ENCODE assay signal across 24 cellular contexts in the genomic region with DNA sequence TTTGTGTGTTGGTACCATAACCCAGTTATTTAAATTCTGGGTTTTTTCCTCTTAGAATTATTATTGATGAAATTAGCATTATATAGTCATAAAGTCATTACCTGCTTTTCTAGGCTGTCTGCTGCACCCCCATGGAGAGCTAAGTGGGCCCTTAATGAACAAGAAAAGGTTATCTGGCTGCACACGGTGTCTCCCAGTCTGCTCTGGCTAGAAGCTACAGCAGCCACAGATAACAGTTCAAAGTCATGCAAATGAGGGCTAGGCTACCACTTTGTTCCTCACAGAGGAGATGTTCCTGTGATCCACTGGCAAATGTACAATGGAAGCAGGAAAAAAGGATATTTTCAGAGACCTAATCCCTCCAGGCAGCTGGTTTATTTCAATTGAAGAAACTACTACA.
DNase-seq lines count a peak whose midpoint lies in the region; ATAC-seq and TF ChIP-seq lines count a peak whose summit lies in the region.
"Had no signal": no experiment of that assay in that cellular context is flagged by ENCODE, and none has a peak within 500 bp of the region (broad histone marks: within the 10 kb centered on the region; RNA-seq: fewer than 3 reads in every experiment).

No MANE protein-coding gene starts in this region.

- no peaks in the 10 kb centered on the region for H3K9me3 Mint-ChIP-seq in central memory CD8-positive, alpha-beta T cell
- H3K9me3 Mint-ChIP-seq in neural progenitor cell = no peaks in the 10 kb centered on the region
- H3K9me3 Mint-ChIP-seq: activated CD4-positive, alpha-beta memory T cell treated with anti-CD3 and anti-CD28 coated beads for 36 hours; activated naive CD8-positive, alpha-beta T cell treated with anti-CD3 and anti-CD28 coated beads for 36 hours; activated T-helper 2 cell treated with anti-CD3 and anti-CD28 coated beads, Interferon-gamma antibody, Interleukin-2, Interleukin-4, amounts not matched to agents 10 μg/mL and 5 μg/mL and 100 μg/mL, durations not matched to agents 14 hours and 24 hours and 36 hours; dendritic cell treated with granulocyte-macrophage colony-stimulating factor and Interleukin-4, amounts not matched to agents 40 ng/mL and 50 ng/mL, for 4 days had no signal

- H3K36me3 Mint-ChIP-seq in central memory CD8-positive, alpha-beta T cell (ENCODE audit: insufficient read depth) = peaks cover 10% of the 10 kb centered on the region
- H3K36me3 Mint-ChIP-seq in neural progenitor cell = no peaks in the 10 kb centered on the region
- H3K36me3 Mint-ChIP-seq: activated CD4-positive, alpha-beta memory T cell treated with anti-CD3 and anti-CD28 coated beads for 36 hours; activated naive CD8-positive, alpha-beta T cell treated with anti-CD3 and anti-CD28 coated beads for 36 hours had no signal

- peaks cover 23% of the 10 kb centered on the region for H3K4me1 Mint-ChIP-seq in central memory CD8-positive, alpha-beta T cell
- peaks cover 13% of the 10 kb centered on the region for H3K4me1 Mint-ChIP-seq in neural progenitor cell

- H3K9ac ChIP-seq in neural progenitor cell = no peak overlapping the region
- no peak overlapping the region for H3K9ac ChIP-seq in Karpas-422 (ENCODE audit: low read length)

- H3K4me1 ChIP-seq in neural progenitor cell (peaks cover 5% of the 10 kb centered on the region), Karpas-422 (ENCODE audit: low read length) (no peaks in the 10 kb centered on the region)
- H3K4me1 ChIP-seq: ascending aorta, HAP-1, prostate gland, stomach, transverse colon had no signal

- H3K9me3 ChIP-seq in neural progenitor cell (ENCODE audit: low read depth) (no peaks in the 10 kb centered on the region), Karpas-422 (ENCODE audit: low read length) (no peaks in the 10 kb centered on the region)
- H3K9me3 ChIP-seq: ascending aorta, HAP-1, prostate gland, stomach, transverse colon had no signal

- peak overlapping the region; percentile 8 for H3K27ac Mint-ChIP-seq in central memory CD8-positive, alpha-beta T cell (ENCODE audit: low read depth)
- H3K27ac Mint-ChIP-seq in neural progenitor cell = no peak overlapping the region
- H3K27ac Mint-ChIP-seq: activated CD4-positive, alpha-beta memory T cell treated with anti-CD3 and anti-CD28 coated beads for 36 hours; activated naive CD8-positive, alpha-beta T cell treated with anti-CD3 and anti-CD28 coated beads for 36 hours; activated T-helper 2 cell treated with anti-CD3 and anti-CD28 coated beads, Interferon-gamma antibody, Interleukin-2, Interleukin-4, amounts not matched to agents 10 μg/mL and 5 μg/mL and 100 μg/mL, durations not matched to agents 14 hours and 24 hours and 36 hours; dendritic cell treated with granulocyte-macrophage colony-stimulating factor and Interleukin-4, amounts not matched to agents 40 ng/mL and 50 ng/mL, for 4 days had no signal

- H4K20me1 ChIP-seq in neural progenitor cell (ENCODE audit: low read depth) (no peaks in the 10 kb centered on the region), Karpas-422 (ENCODE audit: insufficient read depth, low read depth, low read length) (no peaks in the 10 kb centered on the region)

- H3K4me3 Mint-ChIP-seq in central memory CD8-positive, alpha-beta T cell = no peak overlapping the region
- no peak overlapping the region for H3K4me3 Mint-ChIP-seq in neural progenitor cell
- H3K4me3 Mint-ChIP-seq: activated CD4-positive, alpha-beta memory T cell treated with anti-CD3 and anti-CD28 coated beads for 36 hours; activated naive CD8-positive, alpha-beta T cell treated with anti-CD3 and anti-CD28 coated beads for 36 hours; dendritic cell treated with granulocyte-macrophage colony-stimulating factor and Interleukin-4, amounts not matched to agents 40 ng/mL and 50 ng/mL, for 4 days had no signal

- H3K36me3 ChIP-seq in neural progenitor cell (no peaks in the 10 kb centered on the region), Karpas-422 (ENCODE audit: insufficient read depth, low read length) (no peaks in the 10 kb centered on the region)
- H3K36me3 ChIP-seq: ascending aorta, HAP-1, prostate gland, stomach, transverse colon had no signal

- H2AFZ ChIP-seq in neural progenitor cell (replicated peaks) = no peak overlapping the region
- H2AFZ ChIP-seq in Karpas-422 (ENCODE audit: low read length) = no peak overlapping the region

- peak; percentile 11 for DNase-seq in NCI-H2227 (lab: John Stamatoyannopoulos, UW; ENCODE audit: unreplicated experiment)
- no peak for DNase-seq in NCI-H2227 treated with DMSO at 0.1 percent for 48 hours (lab: John Stamatoyannopoulos, UW)
- DNase-seq in NCI-H510A (lab: John Stamatoyannopoulos, UW) = peak; percentile 59
- no peak for DNase-seq in central memory CD8-positive, alpha-beta T cell (ENCODE audit: low spot score in 2 of 2)
- peak; percentile 29 for DNase-seq in neural progenitor cell (ENCODE audit: low spot score)
- DNase-seq in stimulated activated CD8-positive, alpha-beta memory T cell treated with anti-CD3 and anti-CD28 coated beads, Interleukin-4, amount 100 ng/mL, for 48 hours = no peak
- DNase-seq in DMS 273 (lab: John Stamatoyannopoulos, UW; ENCODE audit: unreplicated experiment) = no peak
- no peak for DNase-seq in Karpas-422
- DNase-seq: activated CD4-positive, alpha-beta memory T cell treated with anti-CD3 and anti-CD28 coated beads for 36 hours; activated CD4-positive, CD25-positive, alpha-beta regulatory T cell; activated naive CD8-positive, alpha-beta T cell treated with anti-CD3 and anti-CD28 coated beads for 36 hours; AML-193; DMS79; NCI-H1048; NCI-H2081 treated with DMSO at 0.1 percent for 48 hours; stomach; transverse colon had no signal

- no peak for TF ChIP-seq CTCF in neural progenitor cell (IDR thresholded peaks at IDR 0.05)

- H3K9me2 ChIP-seq in Karpas-422 (replicated peaks; ENCODE audit: insufficient read depth, low read length) = no peaks in the 10 kb centered on the region

- H3K79me2 ChIP-seq in neural progenitor cell (ENCODE audit: low read depth) (no peaks in the 10 kb centered on the region), Karpas-422 (ENCODE audit: low read length) (no peaks in the 10 kb centered on the region)

- H3K27me3 ChIP-seq in neural progenitor cell = peaks cover 72% of the 10 kb centered on the region
- H3K27me3 ChIP-seq in Karpas-422 (ENCODE audit: low read length) = no peaks in the 10 kb centered on the region
- H3K27me3 ChIP-seq: ascending aorta, transverse colon had no signal

- H3F3A ChIP-seq in neural progenitor cell (ENCODE audit: low read depth) = no peaks in the 10 kb centered on the region

- no peak for ATAC-seq in central memory CD8-positive, alpha-beta T cell (replicated peaks; ENCODE audit: extremely low read depth, poor library complexity, severe bottlenecking)
- ATAC-seq: HepG2 had no signal

- no peak overlapping the region for H3K4me3 ChIP-seq in neural progenitor cell
- H3K4me3 ChIP-seq in Karpas-422 (ENCODE audit: low read length) = no peak overlapping the region
- H3K4me3 ChIP-seq: ascending aorta, HAP-1, lung, prostate gland, stomach, transverse colon had no signal

- H3K27me3 Mint-ChIP-seq in central memory CD8-positive, alpha-beta T cell = no peaks in the 10 kb centered on the region
- peaks cover 2% of the 10 kb centered on the region for H3K27me3 Mint-ChIP-seq in neural progenitor cell (ENCODE audit: insufficient read depth, low read depth)
- H3K27me3 Mint-ChIP-seq: activated CD4-positive, alpha-beta memory T cell treated with anti-CD3 and anti-CD28 coated beads for 36 hours; activated naive CD8-positive, alpha-beta T cell treated with anti-CD3 and anti-CD28 coated beads for 36 hours had no signal

- H3K4me2 ChIP-seq in neural progenitor cell = no peak overlapping the region
- H3K4me2 ChIP-seq in Karpas-422 (ENCODE audit: low read depth, low read length, poor library complexity, severe bottlenecking) = no peak overlapping the region

- H3K27ac ChIP-seq in neural progenitor cell (no peak overlapping the region), Karpas-422 (ENCODE audit: low read length) (no peak overlapping the region)
- H3K27ac ChIP-seq: ascending aorta, prostate gland, stomach, transverse colon had no signal

Comparison
In these comparisons a context has a peak if more than half of its experiments do, and no peak if none do; other contexts are left out.
1. DNase-seq: peak in NCI-H2227 (single experiment), NCI-H510A (single experiment) and neural progenitor cell (single experiment); none in NCI-H2227 treated with DMSO at 0.1 percent for 48 hours (single experiment), central memory CD8-positive, alpha-beta T cell (0 of 2), stimulated activated CD8-positive, alpha-beta memory T cell treated with anti-CD3 and anti-CD28 coated beads, Interleukin-4, amount 100 ng/mL, for 48 hours (single experiment), DMS 273 (single experiment) and Karpas-422 (single experiment).